In genomic region chr6:57205550-57206328, GRCh38 we compare ENCODE assay signal across 2 cellular contexts.
TF ChIP-seq lines count a peak whose summit lies in the region.

No MANE protein-coding gene starts in this region.

TF ChIP-seq in HepG2, 621 proteins besides CTCF, POLR2A, EP300 and RAD21:
- TF ChIP-seq MAFK (conservative IDR thresholded peaks at IDR 0.05 in 1 of 2, IDR thresholded peaks at IDR 0.05 in 1 of 2; ENCODE audit: low read length in 2 of 2) (peak; percentile 20 to 40; a peak in 2 of 4 replicates), ZBTB40 (IDR thresholded peaks at IDR 0.05) (no peak), ZBTB40 (CRISPR knock-in tag; IDR thresholded peaks at IDR 0.05) (no peak), ZBTB21 (CRISPR knock-in tag; IDR thresholded peaks at IDR 0.05) (no peak), MAFF (IDR thresholded peaks at IDR 0.05; ENCODE audit: low read depth, low read length) (peak; percentile 56), AGO1 (IDR thresholded peaks at IDR 0.05; ENCODE audit: low read depth, low read length, poor library complexity, severe bottlenecking) (no peak), ZNF850 (CRISPR knock-in tag; conservative IDR thresholded peaks at IDR 0.05) (no peak)

TF ChIP-seq in K562, 482 proteins besides CTCF, POLR2A, EP300 and RAD21:
- TF ChIP-seq ZNF316 (IDR thresholded peaks at IDR 0.05) (peak; percentile 50), CC2D1A (IDR thresholded peaks at IDR 0.05) (no peak), ZNF644 (tag; IDR thresholded peaks at IDR 0.05; ENCODE audit: low read depth) (no peak), C11orf30 (IDR thresholded peaks at IDR 0.05; ENCODE audit: low read depth) (peak; percentile 14; the same call in 1 of the 2 replicates), SAFB (IDR thresholded peaks at IDR 0.05; ENCODE audit: borderline replicate concordance, low read depth, low read length) (no peak)
